ENCODE assay signal across 2 cellular contexts in the genomic region with DNA sequence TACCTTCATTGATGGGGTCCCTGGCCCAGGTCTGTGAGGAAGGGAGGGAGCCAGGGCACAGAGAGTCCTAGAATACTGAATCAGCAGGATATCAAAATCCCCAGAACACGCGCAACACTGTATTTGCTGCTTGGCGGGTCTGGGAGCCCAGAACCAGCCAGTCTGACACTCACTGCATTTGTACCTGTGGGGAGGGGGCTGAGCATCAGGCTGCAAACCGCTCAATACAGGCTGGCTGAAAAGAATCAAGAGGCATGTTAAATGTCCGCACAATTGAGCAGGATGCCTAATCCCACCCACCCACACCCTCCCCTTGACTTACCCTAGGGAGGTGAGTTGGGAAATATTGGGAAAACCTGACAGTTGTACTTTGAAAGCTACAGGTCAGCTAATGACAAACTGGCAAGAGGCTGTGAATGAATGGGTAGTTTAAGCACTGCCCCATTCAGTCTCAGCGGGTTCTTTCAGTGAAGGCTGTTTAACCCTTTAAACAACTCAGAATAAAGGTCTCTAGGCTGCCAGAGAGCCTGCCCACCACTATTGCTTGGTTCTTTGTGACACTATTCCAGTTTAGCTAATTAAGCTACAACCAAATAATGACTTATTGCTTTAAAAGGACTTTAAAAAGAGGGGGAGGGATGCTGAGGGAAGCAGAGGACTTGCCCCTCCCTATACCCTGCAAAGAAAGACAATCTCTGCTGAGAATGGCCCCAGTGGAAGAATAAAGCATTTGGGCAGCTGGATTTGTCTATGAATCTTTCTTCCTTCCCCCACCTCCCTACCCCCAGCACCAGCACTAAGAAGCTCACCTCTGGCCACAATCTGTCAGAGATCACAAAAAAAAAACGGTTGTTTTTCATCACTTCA.
TF ChIP-seq lines count a peak whose summit lies in the region.

No MANE protein-coding gene starts in this region.

TF ChIP-seq in IMR-90, 13 proteins besides CTCF, POLR2A, EP300 and RAD21 (continued from another document):
- TF ChIP-seq FOS (IDR thresholded peaks at IDR 0.05; ENCODE audit: low read depth, low read length), result no peak
- TF ChIP-seq NFE2L2 (IDR thresholded peaks at IDR 0.05; ENCODE audit: low read depth, low read length), result no peak
- TF ChIP-seq BHLHE40 (IDR thresholded peaks at IDR 0.05; ENCODE audit: low read depth, low read length), result no peak
- no peak for TF ChIP-seq MAFK (IDR thresholded peaks at IDR 0.05; ENCODE audit: low read depth, low read length)
- no peak for TF ChIP-seq MXI1 (IDR thresholded peaks at IDR 0.05; ENCODE audit: borderline replicate concordance, low read depth, low read length)
- no peak for TF ChIP-seq CEBPB (IDR thresholded peaks at IDR 0.05; ENCODE audit: low read depth, low read length)
- TF ChIP-seq, protein P1, sequence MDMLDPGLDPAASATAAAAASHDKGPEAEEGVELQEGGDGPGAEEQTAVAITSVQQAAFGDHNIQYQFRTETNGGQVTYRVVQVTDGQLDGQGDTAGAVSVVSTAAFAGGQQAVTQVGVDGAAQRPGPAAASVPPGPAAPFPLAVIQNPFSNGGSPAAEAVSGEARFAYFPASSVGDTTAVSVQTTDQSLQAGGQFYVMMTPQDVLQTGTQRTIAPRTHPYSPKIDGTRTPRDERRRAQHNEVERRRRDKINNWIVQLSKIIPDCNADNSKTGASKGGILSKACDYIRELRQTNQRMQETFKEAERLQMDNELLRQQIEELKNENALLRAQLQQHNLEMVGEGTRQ (IDR thresholded peaks at IDR 0.05; ENCODE audit: low read depth, low read length), result no peak
- TF ChIP-seq, protein P2, sequence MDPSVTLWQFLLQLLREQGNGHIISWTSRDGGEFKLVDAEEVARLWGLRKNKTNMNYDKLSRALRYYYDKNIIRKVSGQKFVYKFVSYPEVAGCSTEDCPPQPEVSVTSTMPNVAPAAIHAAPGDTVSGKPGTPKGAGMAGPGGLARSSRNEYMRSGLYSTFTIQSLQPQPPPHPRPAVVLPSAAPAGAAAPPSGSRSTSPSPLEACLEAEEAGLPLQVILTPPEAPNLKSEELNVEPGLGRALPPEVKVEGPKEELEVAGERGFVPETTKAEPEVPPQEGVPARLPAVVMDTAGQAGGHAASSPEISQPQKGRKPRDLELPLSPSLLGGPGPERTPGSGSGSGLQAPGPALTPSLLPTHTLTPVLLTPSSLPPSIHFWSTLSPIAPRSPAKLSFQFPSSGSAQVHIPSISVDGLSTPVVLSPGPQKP (IDR thresholded peaks at IDR 0.05; ENCODE audit: borderline replicate concordance, low read depth, low read length), result no peak
- TF ChIP-seq RFX5 (IDR thresholded peaks at IDR 0.05; ENCODE audit: low read depth, low read length), result no peak

TF ChIP-seq in HEK293T, 16 proteins besides CTCF, POLR2A, EP300 and RAD21 (continued from another document):
- TF ChIP-seq, protein P3, sequence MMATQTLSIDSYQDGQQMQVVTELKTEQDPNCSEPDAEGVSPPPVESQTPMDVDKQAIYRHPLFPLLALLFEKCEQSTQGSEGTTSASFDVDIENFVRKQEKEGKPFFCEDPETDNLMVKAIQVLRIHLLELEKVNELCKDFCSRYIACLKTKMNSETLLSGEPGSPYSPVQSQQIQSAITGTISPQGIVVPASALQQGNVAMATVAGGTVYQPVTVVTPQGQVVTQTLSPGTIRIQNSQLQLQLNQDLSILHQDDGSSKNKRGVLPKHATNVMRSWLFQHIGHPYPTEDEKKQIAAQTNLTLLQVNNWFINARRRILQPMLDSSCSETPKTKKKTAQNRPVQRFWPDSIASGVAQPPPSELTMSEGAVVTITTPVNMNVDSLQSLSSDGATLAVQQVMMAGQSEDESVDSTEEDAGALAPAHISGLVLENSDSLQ (IDR thresholded peaks at IDR 0.05), result no peak
